In genomic region chr14:51319181-51319597, GRCh38 we compare ENCODE assay signal across 19 cellular contexts.
DNase-seq lines count a peak whose midpoint lies in the region; ATAC-seq and TF ChIP-seq lines count a peak whose summit lies in the region.
"Had no signal": no experiment of that assay in that cellular context is flagged by ENCODE, and none has a peak within 500 bp of the region (broad histone marks: within the 10 kb centered on the region; RNA-seq: fewer than 3 reads in every experiment).

No MANE protein-coding gene starts in this region.

- intact Hi-C loops in head of caudate nucleus (cut with DNase I), result no loop called here

- no peaks in the 10 kb centered on the region for H4K20me1 ChIP-seq in smooth muscle cell (ENCODE audit: low read depth)

- DNase-seq in G401 (ENCODE audit: low spot score), result peak; percentile 56
- peak; percentile 70 for DNase-seq in RPMI7951 (ENCODE audit: low read depth)
- peak; percentile 26 for DNase-seq in glomerular visceral epithelial cell (ENCODE audit: extremely low spot score)
- no peak for DNase-seq in smooth muscle cell (lab: John Stamatoyannopoulos, UW; ENCODE audit: unreplicated experiment)
- no peak for DNase-seq in stimulated activated CD4-positive, alpha-beta T cell treated with anti-CD3 and anti-CD28 coated beads, Interleukin-12 subunit alpha, Interleukin-12 subunit beta, amount 100 ng/mL, for 4 hours
- no peak for DNase-seq in head of caudate nucleus
- no peak for DNase-seq in hippocampal formation (lab: John Stamatoyannopoulos, UW)
- DNase-seq: activated CD4-positive, CD25-positive, alpha-beta regulatory T cell treated with anti-CD3 and anti-CD28 coated beads, Interleukin-2, amount 50 U/mL, for 72 hours; activated naive CD8-positive, alpha-beta T cell treated with anti-CD3 and anti-CD28 coated beads for 36 hours; BE2C; cortex of kidney; NCI-H1436; NCI-H510A treated with DMSO at 0.1 percent for 48 hours; occipital lobe; RPMI8226; T-helper 17 cell had no signal

- no peaks in the 10 kb centered on the region for H3K9me3 ChIP-seq in smooth muscle cell (replicated peaks; ENCODE audit: low read depth)
- H3K9me3 ChIP-seq: BE2C had no signal

- no peaks in the 10 kb centered on the region for H3K27me3 ChIP-seq in smooth muscle cell (ENCODE audit: low read depth)
- H3K27me3 ChIP-seq: BE2C had no signal

- peak overlapping the region; percentile 42 for H2AFZ ChIP-seq in smooth muscle cell (ENCODE audit: low read depth)

- 74% methylated on average over 3 of the region's 3 CpGs for WGBS in smooth muscle cell (ENCODE audit: low lambda C conversion rate)

- in situ Hi-C loops in G401 (cut with HindIII; ENCODE audit: low sequenced_read_pairs), result no loop called here

- no peaks in the 10 kb centered on the region for H3K79me2 ChIP-seq in smooth muscle cell (ENCODE audit: low read depth)

- no peaks in the 10 kb centered on the region for H3F3A ChIP-seq in smooth muscle cell (ENCODE audit: low read depth)

- peak overlapping the region; percentile 55 for H3K4me2 ChIP-seq in smooth muscle cell

- H3K4me3 ChIP-seq in smooth muscle cell, result no peak overlapping the region
- H3K4me3 ChIP-seq: K562 had no signal

- H3K36me3 ChIP-seq in smooth muscle cell (ENCODE audit: low read depth), result no peaks in the 10 kb centered on the region
- H3K36me3 ChIP-seq: BE2C had no signal

- no peak overlapping the region for H3K9ac ChIP-seq in smooth muscle cell (ENCODE audit: low read depth)

- no peak for TF ChIP-seq CTCF in smooth muscle cell (IDR thresholded peaks at IDR 0.05; ENCODE audit: borderline replicate concordance, insufficient read depth, poor library complexity, severe bottlenecking)

- peak overlapping the region; percentile 39 for H3K27ac ChIP-seq in smooth muscle cell (ENCODE audit: low read depth)

- H3K4me1 ChIP-seq in smooth muscle cell (ENCODE audit: low read depth), result peaks cover 22% of the 10 kb centered on the region

- no peak for ATAC-seq in HG03342 (IDR thresholded peaks at IDR 0.05; ENCODE audit: unreplicated experiment)
- ATAC-seq: HCT116, K562, T-helper 17 cell had no signal

Comparison
In these comparisons a context has a peak if more than half of its experiments do, and no peak if none do; other contexts are left out.
1. DNase-seq: peak in G401 (single experiment), RPMI7951 (single experiment) and glomerular visceral epithelial cell (single experiment); none in smooth muscle cell (single experiment), stimulated activated CD4-positive, alpha-beta T cell treated with anti-CD3 and anti-CD28 coated beads, Interleukin-12 subunit alpha, Interleukin-12 subunit beta, amount 100 ng/mL, for 4 hours (single experiment), head of caudate nucleus (0 of 42) and hippocampal formation (0 of 2).